ENCODE assay signal across 1 cellular context in the genomic region with DNA sequence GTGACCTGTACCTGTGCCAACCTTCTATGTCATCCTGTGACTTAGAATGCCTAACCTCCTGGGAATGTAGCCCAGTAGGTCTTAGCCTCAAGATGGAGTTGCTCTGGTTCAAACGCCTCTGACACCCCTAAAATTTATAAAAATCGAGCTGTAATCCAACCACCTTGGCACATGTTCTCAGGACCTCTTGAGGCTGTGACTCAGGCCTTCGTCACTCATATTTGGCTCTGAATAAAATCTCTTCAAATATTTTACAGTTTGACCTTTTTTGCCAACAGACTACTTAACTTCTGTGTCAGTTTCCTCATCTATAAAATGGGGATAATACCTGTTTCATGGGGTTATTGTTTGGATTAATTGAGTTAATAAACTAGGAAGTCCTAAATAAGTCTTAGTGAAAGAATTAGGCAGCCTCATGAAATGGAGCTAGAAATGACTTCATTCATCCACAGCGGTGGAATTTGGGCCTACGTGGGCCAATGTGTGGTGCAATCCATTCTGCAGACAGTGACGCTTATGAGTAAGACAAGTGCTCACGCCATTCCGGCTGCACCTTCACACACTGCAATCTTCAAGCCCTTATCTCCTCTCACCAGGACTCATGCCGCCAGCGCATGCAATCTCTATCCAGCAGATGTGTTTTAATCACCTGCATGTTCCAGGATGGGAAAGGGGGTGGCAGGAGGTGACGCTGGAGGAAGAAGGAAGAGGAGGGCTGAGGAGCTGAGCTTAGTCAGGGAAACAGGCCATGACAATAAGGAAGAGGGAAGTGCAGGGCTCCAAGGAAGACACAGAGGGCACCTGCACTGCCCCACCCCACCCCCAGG.
A peak's percentile ranks its signal among the peaks of the same experiment; 100 is the strongest.
TF ChIP-seq lines count a peak whose summit lies in the region.

No MANE protein-coding gene starts in this region.

TF ChIP-seq in K562, 482 proteins besides CTCF, POLR2A, EP300 and RAD21 (continued from another document):
- TF ChIP-seq CBX3 (IDR thresholded peaks at IDR 0.05; ENCODE audit: borderline replicate concordance in 1 of 2, low read length in 2 of 2) (peak in 1 of 2 experiments; percentile 66; a peak in 1 of 3 replicates), MEF2D (tag; conservative IDR thresholded peaks at IDR 0.05; ENCODE audit: low read depth) (peak; percentile 94), NONO (IDR thresholded peaks at IDR 0.05; ENCODE audit: low read depth in 2 of 2, low read length in 1 of 2) (peak in 1 of 2 experiments; percentile 90; a peak in 2 of 4 replicates), TRIM24 (IDR thresholded peaks at IDR 0.05) (peak; percentile 99), SMARCA5 (IDR thresholded peaks at IDR 0.05) (peak; percentile 84; the same call in 1 of the 2 replicates), ZNF76 (CRISPR knock-in tag; IDR thresholded peaks at IDR 0.05; ENCODE audit: borderline replicate concordance) (peak; percentile 93), STAT5B (CRISPR knock-in tag; IDR thresholded peaks at IDR 0.05) (peak; percentile 67), POLR3G (IDR thresholded peaks at IDR 0.05; ENCODE audit: extremely low read depth, insufficient read length, insufficient replicate concordance) (no peak), JUND (IDR thresholded peaks at IDR 0.05; ENCODE audit: borderline replicate concordance, low read depth, low read length) (peak; percentile 91), JUND (tag; IDR thresholded peaks at IDR 0.05; ENCODE audit: borderline replicate concordance, low read depth, low read length) (peak; percentile 83; the same call in 2 of the 3 replicates)
- TF ChIP-seq, protein P1, sequence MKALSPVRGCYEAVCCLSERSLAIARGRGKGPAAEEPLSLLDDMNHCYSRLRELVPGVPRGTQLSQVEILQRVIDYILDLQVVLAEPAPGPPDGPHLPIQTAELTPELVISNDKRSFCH (CRISPR knock-in tag; IDR thresholded peaks at IDR 0.05) = peak; percentile 82; the same call in 1 of the 2 replicates
- TF ChIP-seq, protein P1 (tag; IDR thresholded peaks at IDR 0.05) = peak; percentile 99
- TF ChIP-seq, protein P2, sequence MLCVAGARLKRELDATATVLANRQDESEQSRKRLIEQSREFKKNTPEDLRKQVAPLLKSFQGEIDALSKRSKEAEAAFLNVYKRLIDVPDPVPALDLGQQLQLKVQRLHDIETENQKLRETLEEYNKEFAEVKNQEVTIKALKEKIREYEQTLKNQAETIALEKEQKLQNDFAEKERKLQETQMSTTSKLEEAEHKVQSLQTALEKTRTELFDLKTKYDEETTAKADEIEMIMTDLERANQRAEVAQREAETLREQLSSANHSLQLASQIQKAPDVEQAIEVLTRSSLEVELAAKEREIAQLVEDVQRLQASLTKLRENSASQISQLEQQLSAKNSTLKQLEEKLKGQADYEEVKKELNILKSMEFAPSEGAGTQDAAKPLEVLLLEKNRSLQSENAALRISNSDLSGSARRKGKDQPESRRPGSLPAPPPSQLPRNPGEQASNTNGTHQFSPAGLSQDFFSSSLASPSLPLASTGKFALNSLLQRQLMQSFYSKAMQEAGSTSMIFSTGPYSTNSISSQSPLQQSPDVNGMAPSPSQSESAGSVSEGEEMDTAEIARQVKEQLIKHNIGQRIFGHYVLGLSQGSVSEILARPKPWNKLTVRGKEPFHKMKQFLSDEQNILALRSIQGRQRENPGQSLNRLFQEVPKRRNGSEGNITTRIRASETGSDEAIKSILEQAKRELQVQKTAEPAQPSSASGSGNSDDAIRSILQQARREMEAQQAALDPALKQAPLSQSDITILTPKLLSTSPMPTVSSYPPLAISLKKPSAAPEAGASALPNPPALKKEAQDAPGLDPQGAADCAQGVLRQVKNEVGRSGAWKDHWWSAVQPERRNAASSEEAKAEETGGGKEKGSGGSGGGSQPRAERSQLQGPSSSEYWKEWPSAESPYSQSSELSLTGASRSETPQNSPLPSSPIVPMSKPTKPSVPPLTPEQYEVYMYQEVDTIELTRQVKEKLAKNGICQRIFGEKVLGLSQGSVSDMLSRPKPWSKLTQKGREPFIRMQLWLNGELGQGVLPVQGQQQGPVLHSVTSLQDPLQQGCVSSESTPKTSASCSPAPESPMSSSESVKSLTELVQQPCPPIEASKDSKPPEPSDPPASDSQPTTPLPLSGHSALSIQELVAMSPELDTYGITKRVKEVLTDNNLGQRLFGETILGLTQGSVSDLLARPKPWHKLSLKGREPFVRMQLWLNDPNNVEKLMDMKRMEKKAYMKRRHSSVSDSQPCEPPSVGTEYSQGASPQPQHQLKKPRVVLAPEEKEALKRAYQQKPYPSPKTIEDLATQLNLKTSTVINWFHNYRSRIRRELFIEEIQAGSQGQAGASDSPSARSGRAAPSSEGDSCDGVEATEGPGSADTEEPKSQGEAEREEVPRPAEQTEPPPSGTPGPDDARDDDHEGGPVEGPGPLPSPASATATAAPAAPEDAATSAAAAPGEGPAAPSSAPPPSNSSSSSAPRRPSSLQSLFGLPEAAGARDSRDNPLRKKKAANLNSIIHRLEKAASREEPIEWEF (CRISPR knock-in tag; IDR thresholded peaks at IDR 0.05) = peak; percentile 86
- TF ChIP-seq, protein P3, sequence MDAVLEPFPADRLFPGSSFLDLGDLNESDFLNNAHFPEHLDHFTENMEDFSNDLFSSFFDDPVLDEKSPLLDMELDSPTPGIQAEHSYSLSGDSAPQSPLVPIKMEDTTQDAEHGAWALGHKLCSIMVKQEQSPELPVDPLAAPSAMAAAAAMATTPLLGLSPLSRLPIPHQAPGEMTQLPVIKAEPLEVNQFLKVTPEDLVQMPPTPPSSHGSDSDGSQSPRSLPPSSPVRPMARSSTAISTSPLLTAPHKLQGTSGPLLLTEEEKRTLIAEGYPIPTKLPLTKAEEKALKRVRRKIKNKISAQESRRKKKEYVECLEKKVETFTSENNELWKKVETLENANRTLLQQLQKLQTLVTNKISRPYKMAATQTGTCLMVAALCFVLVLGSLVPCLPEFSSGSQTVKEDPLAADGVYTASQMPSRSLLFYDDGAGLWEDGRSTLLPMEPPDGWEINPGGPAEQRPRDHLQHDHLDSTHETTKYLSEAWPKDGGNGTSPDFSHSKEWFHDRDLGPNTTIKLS (IDR thresholded peaks at IDR 0.05; ENCODE audit: borderline replicate concordance, low read depth) = peak; percentile 83
TF ChIP-seq in K562: peak in this region for 257.
